In the genomic region with DNA sequence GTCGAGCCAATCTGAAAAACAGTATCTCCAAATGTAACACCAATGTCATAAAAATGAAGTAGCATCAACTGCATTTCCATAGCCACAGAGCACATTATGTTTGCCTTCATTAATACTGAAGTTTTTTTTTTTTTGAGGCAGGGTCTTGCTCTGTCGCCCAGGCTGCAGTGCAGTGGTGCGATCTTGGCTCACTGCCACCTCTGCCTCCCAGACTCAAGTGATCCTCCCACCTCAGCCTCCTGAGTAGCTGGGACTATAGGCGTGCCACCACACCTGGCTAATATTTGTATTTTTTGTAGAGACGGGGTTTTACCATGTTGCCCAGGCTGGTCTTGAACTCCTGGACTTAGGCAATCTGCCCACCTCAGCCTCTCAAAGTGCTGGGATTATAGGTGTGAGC, we compare ENCODE assay signal across 1 cellular context.
TF ChIP-seq lines count a peak whose summit lies in the region.

No MANE protein-coding gene starts in this region.

TF ChIP-seq in HEK293, 187 proteins besides CTCF, POLR2A, EP300 and RAD21:
- 0 out of 2 replicates have a peak, but pooled peaks have one; percentile 40 for TF ChIP-seq ZNF121 (tag by site-specific recombination; IDR thresholded peaks at IDR 0.05)
